ENCODE assay signal across 8 cellular contexts in the genomic region with DNA sequence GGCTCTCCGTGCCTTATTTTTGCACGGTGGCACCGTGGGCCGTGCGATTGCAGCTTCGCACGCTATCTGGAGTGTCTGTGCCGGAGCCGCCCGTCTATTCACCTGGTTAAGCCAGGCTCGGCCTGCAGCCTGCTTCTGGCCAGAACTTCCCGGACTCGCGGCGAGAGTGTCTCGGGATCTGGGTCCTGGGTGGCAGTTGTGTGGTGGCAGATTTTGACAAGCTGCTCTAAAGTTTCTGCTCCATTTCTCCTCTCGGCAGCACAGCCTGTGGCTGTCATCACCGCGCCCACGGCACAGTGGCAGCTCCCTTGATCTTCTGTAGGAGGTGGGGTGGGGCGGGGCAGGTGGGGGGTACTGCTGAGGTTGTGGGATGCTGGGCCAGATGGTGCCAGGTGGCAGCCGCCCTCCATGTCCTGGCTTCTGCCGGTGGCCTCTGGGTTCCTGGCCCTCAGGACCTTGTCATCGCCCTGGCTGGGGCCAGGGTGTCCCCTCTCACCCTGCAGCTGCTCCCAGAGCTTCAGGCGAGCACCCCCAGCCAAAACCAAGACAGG. TPM values are rescaled to one million over a fixed set of nuclear protein-coding genes. Genes with fewer than 3 reads are reported as not detected.
DNase-seq lines count a peak whose midpoint lies in the region; ATAC-seq and TF ChIP-seq lines count a peak whose summit lies in the region.

No MANE protein-coding gene starts in this region.

- peak overlapping the region; percentile 70 for H3K9ac ChIP-seq in PC-3 (ENCODE audit: low read length)

- BruUV-seq in PC-3 (replicated peaks; lab: Mats Ljungman, UMichigan), result TSS peak; percentile 63

- peaks cover 8% of the 10 kb centered on the region for H3K4me1 Mint-ChIP-seq in chondrocyte (ENCODE audit: low read depth)

- H3K27ac Mint-ChIP-seq in chondrocyte (ENCODE audit: unreplicated experiment), result no peak overlapping the region

- intact Hi-C loops in PC-3 (cut with micrococcal nuclease), result loop anchor here (5.0 kb wide), 2 partner anchors 96 to 1069 kb away; partner anchors contain the start of gene PUS1

- no peaks in the 10 kb centered on the region for H3F3A ChIP-seq in PC-3 (ENCODE audit: low read length, unreplicated experiment)

- no peaks in the 10 kb centered on the region for H4K20me1 ChIP-seq in PC-3 (ENCODE audit: low read length)

- peak overlapping the region; percentile 94 for H3K4me2 ChIP-seq in PC-3 (ENCODE audit: low read length)

- H3K27me3 ChIP-seq in H7 (ENCODE audit: control insufficient read depth, insufficient read depth, low read length) (peaks cover 29% of the 10 kb centered on the region), PC-3 (ENCODE audit: low read length) (no peaks in the 10 kb centered on the region)

- H3K36me3 Mint-ChIP-seq in chondrocyte (ENCODE audit: low read depth), result no peaks in the 10 kb centered on the region

- peaks cover 10% of the 10 kb centered on the region for H3K27me3 Mint-ChIP-seq in chondrocyte (ENCODE audit: low read depth)

- DNase-seq in H7 (no peak), PC-3 (peak; percentile 51), chondrocyte (ENCODE audit: low spot score) (peak; percentile 73), mucosa of gallbladder (ENCODE audit: low spot score) (no peak)

- H3K4me3 ChIP-seq in H7 (ENCODE audit: insufficient read depth, low read depth, low read length), result peak overlapping the region; percentile 51
- peak overlapping the region; percentile 85 for H3K4me3 ChIP-seq in PC-3 (ENCODE audit: low read length)
- H3K4me3 ChIP-seq in mesodermal cell (ENCODE audit: extremely low read depth, insufficient read depth, low read length, poor library complexity, severe bottlenecking), result peak overlapping the region; percentile 39

- no peaks in the 10 kb centered on the region for H3K9me3 ChIP-seq in PC-3 (ENCODE audit: low read length)
- no peaks in the 10 kb centered on the region for H3K9me3 ChIP-seq in mesodermal cell (ENCODE audit: control insufficient read depth, low read length)

- peak overlapping the region; percentile 91 for H2AFZ ChIP-seq in PC-3 (ENCODE audit: low read length)

- H3K27ac ChIP-seq in PC-3 (ENCODE audit: low read length) (peak overlapping the region; percentile 63), mesodermal cell (ENCODE audit: low read depth, low read length, severe bottlenecking) (no peak overlapping the region), temporal lobe (ENCODE audit: low read depth, low read length) (peak overlapping the region; percentile 71)

- H3K9me3 Mint-ChIP-seq in chondrocyte (ENCODE audit: low read depth), result no peaks in the 10 kb centered on the region

- no peak for TF ChIP-seq CTCF in PC-3 (conservative IDR thresholded peaks at IDR 0.05; ENCODE audit: low read depth, low read length)
- TF ChIP-seq CTCF in chondrocyte (IDR thresholded peaks at IDR 0.05), result no peak

- no peaks in the 10 kb centered on the region for H3K36me3 ChIP-seq in H7 (replicated peaks; ENCODE audit: control insufficient read depth, insufficient read depth, low read length)
- H3K36me3 ChIP-seq in PC-3 (ENCODE audit: low read depth, low read length), result no peaks in the 10 kb centered on the region
- no peaks in the 10 kb centered on the region for H3K36me3 ChIP-seq in mesodermal cell (ENCODE audit: control insufficient read depth, insufficient read depth, low read length)

- no peaks in the 10 kb centered on the region; the same call in 1 of the 2 replicates for H3K79me2 ChIP-seq in PC-3 (ENCODE audit: low read length)

- CTCF ChIA-PET in PC-3 (lab: Charles Lee), result no interaction called here

- H3K4me3 Mint-ChIP-seq in chondrocyte (ENCODE audit: unreplicated experiment), result peak overlapping the region; percentile 65

- POLR2A ChIA-PET in PC-3 (lab: Charles Lee; ENCODE audit: unreplicated experiment), result no interaction called here

- no peaks in the 10 kb centered on the region for H3K9me2 ChIP-seq in PC-3 (replicated peaks; ENCODE audit: low read length)

- ATAC-seq in PC-3 (peak; percentile 25), HG03039 (IDR thresholded peaks at IDR 0.05; ENCODE audit: unreplicated experiment) (no peak), GM19467 (IDR thresholded peaks at IDR 0.05; ENCODE audit: unreplicated experiment) (no peak)

- peaks cover 25% of the 10 kb centered on the region for H3K4me1 ChIP-seq in PC-3 (ENCODE audit: insufficient read depth, low read length)
- H3K4me1 ChIP-seq in mesodermal cell (ENCODE audit: control insufficient read depth, insufficient read depth, low read length, poor library complexity, severe bottlenecking), result peaks cover 5% of the 10 kb centered on the region

- WGBS in mesodermal cell (ENCODE audit: insufficient coverage in 2 of 2), 2 experiments, result 20% methylated on average over 18 to 20 of the region's 25 CpGs

RNA-seq across cellular contexts. Expression of gene MMP17, which starts 2.9 kb away (rescaled TPM):
- 36.1 and 75.7 TPM in 2 replicates for total RNA-seq in H7 (2014; rRNA removed; shearing (Covaris generic))
- total RNA-seq in PC-3 (2014; rRNA removed) (30.2 and 31.8 TPM in 2 replicates), chondrocyte (1.3 to 2.4 TPM (median 1.3 TPM) in 3 replicates), temporal lobe (22.4 TPM), mucosa of gallbladder (4.3 TPM)
- polyA plus RNA-seq in mesodermal cell (2013, experiment 1 of 2), result 5.0 TPM
- 5.2 TPM for polyA plus RNA-seq in mesodermal cell (2013, experiment 2 of 2)

Comparison
In these comparisons a context has a peak if more than half of its experiments do, and no peak if none do; other contexts are left out.
1. DNase-seq: peak in PC-3 (single experiment) and chondrocyte (single experiment); none in H7 (single experiment) and mucosa of gallbladder (single experiment).
2. Peak in every context shown above with its lines, with median percentiles within 50 percentile points of each other: H3K4me3 ChIP-seq.